In genomic region chr5:104793452-104794120, GRCh38 we compare ENCODE assay signal across 16 cellular contexts.
"Had no signal": no experiment of that assay in that cellular context is flagged by ENCODE, and none has a peak within 500 bp of the region (broad histone marks: within the 10 kb centered on the region; RNA-seq: fewer than 3 reads in every experiment).

No MANE protein-coding gene starts in this region.

- H3K4me1 ChIP-seq: uterus had no signal

- DNase-seq: activated CD4-positive, alpha-beta T cell treated with anti-CD3 and anti-CD28 coated beads for 1 hour; activated CD4-positive, alpha-beta T cell treated with anti-CD3 and anti-CD28 coated beads, Interleukin-2, amount 50 U/mL, for 48 hours; activated naive CD4-positive, alpha-beta T cell treated with anti-CD3 and anti-CD28 coated beads for 36 hours; dorsolateral prefrontal cortex; endodermal cell; erythroblast; kidney; midbrain; retina; stimulated activated CD4-positive, alpha-beta T cell treated with anti-CD3 and anti-CD28 coated beads, Interleukin-2, amount 100 ng/mL, for 48 hours; stimulated activated naive CD4-positive, alpha-beta T cell; T-helper 9 cell; tibial artery; uterus had no signal

- ATAC-seq: gastroesophageal sphincter had no signal

- H3K27ac ChIP-seq: dorsolateral prefrontal cortex, gastroesophageal sphincter, tibial artery, uterus had no signal

- H3K4me3 Mint-ChIP-seq: activated naive CD4-positive, alpha-beta T cell treated with anti-CD3 and anti-CD28 coated beads for 36 hours; endodermal cell had no signal

- H3K27me3 ChIP-seq: gastroesophageal sphincter, tibial artery, uterus had no signal

- H3K36me3 ChIP-seq: gastroesophageal sphincter, tibial artery, uterus had no signal

- H3K9me3 ChIP-seq: gastroesophageal sphincter, tibial artery, uterus had no signal

- H3K4me3 ChIP-seq: dorsolateral prefrontal cortex, gastroesophageal sphincter, tibial artery, uterus had no signal

- H3K27ac Mint-ChIP-seq: activated naive CD4-positive, alpha-beta T cell treated with anti-CD3 and anti-CD28 coated beads for 36 hours; activated T-helper 2 cell treated with anti-CD3 and anti-CD28 coated beads, Interferon-gamma antibody, Interleukin-2, Interleukin-4, amounts not matched to agents 10 μg/mL and 5 μg/mL and 100 μg/mL, durations not matched to agents 14 hours and 24 hours and 36 hours; endodermal cell had no signal
